Comparison of ENCODE assay signal across 26 cellular contexts in the genomic region with DNA sequence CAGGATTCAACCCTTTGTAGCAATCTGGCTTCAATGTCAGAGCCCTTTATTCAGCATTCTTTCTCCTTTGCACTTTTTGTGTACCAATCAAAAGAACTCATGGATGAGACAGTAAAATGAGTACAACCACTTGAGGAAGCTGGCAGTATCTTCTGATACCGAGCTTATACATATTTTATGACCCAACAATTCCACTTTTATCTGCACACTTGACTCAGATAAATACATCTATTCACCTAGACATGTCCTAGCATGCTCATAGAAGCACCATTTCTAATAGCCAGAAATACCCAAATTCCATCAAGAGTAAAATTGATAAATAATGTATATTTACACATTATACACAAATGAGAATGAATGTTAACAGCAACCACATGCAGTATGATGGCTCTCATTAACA.
DNase-seq lines count a peak whose midpoint lies in the region; ATAC-seq and TF ChIP-seq lines count a peak whose summit lies in the region.
"Had no signal": no experiment of that assay in that cellular context is flagged by ENCODE, and none has a peak within 500 bp of the region (broad histone marks: within the 10 kb centered on the region; RNA-seq: fewer than 3 reads in every experiment).

No MANE protein-coding gene starts in this region.

- H3K27me3 ChIP-seq in IMR-90 (ENCODE audit: control insufficient read depth, insufficient read depth, low read length) (no peaks in the 10 kb centered on the region), endodermal cell (ENCODE audit: control insufficient read depth, insufficient read depth, low read length, poor library complexity, severe bottlenecking) (no peaks in the 10 kb centered on the region)
- H3K27me3 ChIP-seq: BLaER1 treated with 17β-estradiol and CSF1 and Interleukin-3, amounts not matched to agents 10 nM and 100 nM had no signal

- no peaks in the 10 kb centered on the region for H4K20me1 ChIP-seq in IMR-90 (ENCODE audit: insufficient read depth, low read length)
- H4K20me1 ChIP-seq: BLaER1 treated with 17β-estradiol and CSF1 and Interleukin-3, amounts not matched to agents 10 nM and 100 nM had no signal

- H4K5ac ChIP-seq in IMR-90 (ENCODE audit: low read depth, low read length): 0 out of 2 replicates have a peak overlapping the region, but pooled peaks have one; percentile 41

- no peaks in the 10 kb centered on the region for H3K79me1 ChIP-seq in IMR-90 (ENCODE audit: low read depth in 1 of 2, low read length in 2 of 2)

- no peak overlapping the region for H3K4me3 ChIP-seq in IMR-90 (ENCODE audit: insufficient read depth, low read depth, low read length)
- no peak overlapping the region for H3K4me3 ChIP-seq in epithelial cell of esophagus (ENCODE audit: low read length)
- no peak overlapping the region for H3K4me3 ChIP-seq in endodermal cell (ENCODE audit: low read length)
- H3K4me3 ChIP-seq: GM23248, K562 had no signal

- H3K4me1 ChIP-seq in IMR-90 (ENCODE audit: control insufficient read depth, insufficient read depth, low read length) (peaks cover 8% of the 10 kb centered on the region), endodermal cell (ENCODE audit: control insufficient read depth, insufficient read depth, low read length) (no peaks in the 10 kb centered on the region)

- H3K9ac ChIP-seq in IMR-90 (ENCODE audit: low read depth, low read length): no peak overlapping the region
- H3K9ac ChIP-seq in endodermal cell (ENCODE audit: extremely low read depth, low read length, poor library complexity, severe bottlenecking): no peak overlapping the region
- H3K9ac ChIP-seq: GM23248 had no signal

- no peak overlapping the region for H3K56ac ChIP-seq in IMR-90 (ENCODE audit: extremely low read depth, insufficient read depth, low read length)

- H2BK5ac ChIP-seq in IMR-90 (ENCODE audit: low read depth, low read length, poor library complexity, severe bottlenecking): peak overlapping the region; percentile 53

- intact Hi-C loops in IMR-90 (cut with micrococcal nuclease): no loop called here

- no peak for TF ChIP-seq POLR2A in IMR-90 (IDR thresholded peaks at IDR 0.05; ENCODE audit: low read depth, low read length)

- 0 out of 2 replicates have a peak overlapping the region, but pooled peaks have one; percentile 15 for H4K91ac ChIP-seq in IMR-90 (ENCODE audit: insufficient read depth, low read depth, low read length)

- dilution Hi-C loops in IMR-90 (cut with HindIII; ENCODE audit: low sequenced_read_pairs, unreplicated experiment): no loop called here

- DNase-seq in NCI-H748 (lab: John Stamatoyannopoulos, UW; ENCODE audit: unreplicated experiment) (peak; percentile 48), NCI-H748 treated with DMSO at 0.1 percent for 48 hours (lab: John Stamatoyannopoulos, UW) (no peak), IMR-90 (no peak), epithelial cell of esophagus (ENCODE audit: low read depth) (peak; percentile 44), mesenteric fat pad (ENCODE audit: low spot score) (no peak), endodermal cell (no peak)
- DNase-seq: 8988T; CD4-positive, alpha-beta T cell; COR-L47; DMS53; GM23248; H7; Kasumi-1; MV-4-11; NCI-H1105; NCI-H146; NCI-H1930; NCI-H2107; NCI-H446 treated with DMSO at 0.1 percent for 48 hours; NCI-H526; RPMI8226; SHP77 had no signal

- 0 out of 2 replicates have a peak overlapping the region, but pooled peaks have one; percentile 1 for H3K14ac ChIP-seq in IMR-90 (replicated peaks; ENCODE audit: low read depth, low read length)

- no peak for TF ChIP-seq RAD21 in IMR-90 (IDR thresholded peaks at IDR 0.05; ENCODE audit: low read length)

- H3K9me1 ChIP-seq in IMR-90 (ENCODE audit: insufficient read depth, low read length): peaks cover 6% of the 10 kb centered on the region; the same call in 1 of the 2 replicates

- WGBS in IMR-90 (ENCODE audit: extremely low coverage in 2 of 2, insufficient read length in 1 of 2), 2 experiments: no CpG with 5 or more reads among the region's 1 CpG
- 86 to 100% methylated on average over 1 of the region's 1 CpG for WGBS in endodermal cell (ENCODE audit: insufficient coverage in 1 of 2, insufficient read length in 1 of 2), 2 experiments

- peak overlapping the region; percentile 84; the same call in 1 of the 2 replicates for H2BK20ac ChIP-seq in IMR-90 (ENCODE audit: low read depth, low read length)

- POLR2A ChIA-PET in IMR-90 (lab: Charles Lee; ENCODE audit: unreplicated experiment): no interaction called here

- in situ Hi-C loops in IMR-90 (cut with MboI; ENCODE audit: low sequenced_read_pairs): no loop called here

- H3K36me3 Mint-ChIP-seq in stimulated activated memory B cell treated with anti-CD40 and anti-IgM and Interleukin-4, amounts not matched to agents 10 μg/mL and 1 μg/mL and 100 μg/mL, for 72 hours: peaks cover 1% of the 10 kb centered on the region
- no peaks in the 10 kb centered on the region for H3K36me3 Mint-ChIP-seq in endodermal cell (ENCODE audit: low read depth)

- H3K4me1 Mint-ChIP-seq in stimulated activated memory B cell treated with anti-CD40 and anti-IgM and Interleukin-4, amounts not matched to agents 10 μg/mL and 1 μg/mL and 100 μg/mL, for 72 hours: peaks cover 32% of the 10 kb centered on the region
- H3K4me1 Mint-ChIP-seq in endodermal cell: no peaks in the 10 kb centered on the region

- H3K9me3 ChIP-seq in IMR-90 (ENCODE audit: control insufficient read depth, insufficient read depth, low read length) (no peaks in the 10 kb centered on the region), endodermal cell (ENCODE audit: control insufficient read depth, low read length) (no peaks in the 10 kb centered on the region)

- H3K4ac ChIP-seq in IMR-90 (ENCODE audit: low read depth, low read length): no peak overlapping the region

- no peak overlapping the region for H2AK5ac ChIP-seq in IMR-90 (ENCODE audit: low read depth, low read length)

- no TSS peak for BruUV-seq in IMR-90 (replicated peaks; lab: Mats Ljungman, UMichigan)

- no peak overlapping the region for H2AFZ ChIP-seq in IMR-90 (replicated peaks; ENCODE audit: low read length, poor library complexity)
- H2AFZ ChIP-seq: GM23248 had no signal

- peak overlapping the region; percentile 91 for H3K18ac ChIP-seq in IMR-90 (ENCODE audit: low read depth, low read length)

- H3K27me3 Mint-ChIP-seq in stimulated activated memory B cell treated with anti-CD40 and anti-IgM and Interleukin-4, amounts not matched to agents 10 μg/mL and 1 μg/mL and 100 μg/mL, for 72 hours: no peaks in the 10 kb centered on the region
- no peaks in the 10 kb centered on the region for H3K27me3 Mint-ChIP-seq in endodermal cell (ENCODE audit: insufficient read depth)
- H3K27me3 Mint-ChIP-seq: CD4-positive, alpha-beta T cell had no signal

- no peak overlapping the region for H3K4me3 Mint-ChIP-seq in stimulated activated memory B cell treated with anti-CD40 and anti-IgM and Interleukin-4, amounts not matched to agents 10 μg/mL and 1 μg/mL and 100 μg/mL, for 72 hours
- no peak overlapping the region for H3K4me3 Mint-ChIP-seq in endodermal cell
- H3K4me3 Mint-ChIP-seq: CD4-positive, alpha-beta T cell had no signal

- H3K23ac ChIP-seq in IMR-90 (ENCODE audit: low read depth, low read length): no peak overlapping the region

- H3K9me3 Mint-ChIP-seq in stimulated activated memory B cell treated with anti-CD40 and anti-IgM and Interleukin-4, amounts not matched to agents 10 μg/mL and 1 μg/mL and 100 μg/mL, for 72 hours: no peaks in the 10 kb centered on the region
- no peaks in the 10 kb centered on the region for H3K9me3 Mint-ChIP-seq in endodermal cell
- H3K9me3 Mint-ChIP-seq: CD4-positive, alpha-beta T cell had no signal

- H3K36me3 ChIP-seq in IMR-90 (ENCODE audit: control insufficient read depth, insufficient read depth, low read length): no peaks in the 10 kb centered on the region
- H3K36me3 ChIP-seq in endodermal cell (ENCODE audit: control insufficient read depth, insufficient read depth, low read length): no peaks in the 10 kb centered on the region
- H3K36me3 ChIP-seq: BLaER1 treated with 17β-estradiol and CSF1 and Interleukin-3, amounts not matched to agents 10 nM and 100 nM had no signal

- H2BK15ac ChIP-seq in IMR-90 (ENCODE audit: low read depth, low read length): peak overlapping the region; percentile 30; the same call in 2 of the 3 replicates

- peak overlapping the region; percentile 10 to 49; a peak in 1 of 4 replicates for H4K8ac ChIP-seq in IMR-90 (ENCODE audit: low read depth in 2 of 2, low read length in 2 of 2)

- H2BK120ac ChIP-seq in IMR-90 (ENCODE audit: low read depth, low read length): peak overlapping the region; percentile 67; the same call in 1 of the 2 replicates

- peak overlapping the region; percentile 22 for H3K27ac Mint-ChIP-seq in stimulated activated memory B cell treated with anti-CD40 and anti-IgM and Interleukin-4, amounts not matched to agents 10 μg/mL and 1 μg/mL and 100 μg/mL, for 72 hours
- H3K27ac Mint-ChIP-seq in endodermal cell: no peak overlapping the region
- H3K27ac Mint-ChIP-seq: CD4-positive, alpha-beta T cell had no signal

- no peak overlapping the region for H3K4me2 ChIP-seq in IMR-90 (ENCODE audit: low read depth, low read length)

- no peak for ATAC-seq in IMR-90 (ENCODE audit: low read depth)
- ATAC-seq in stimulated activated memory B cell treated with anti-CD40 and anti-IgM and Interleukin-4, amounts not matched to agents 10 μg/mL and 1 μg/mL and 100 μg/mL, for 72 hours: no peak
- ATAC-seq: HepG2, K562 had no signal

- CTCF ChIA-PET in IMR-90 (lab: Yijun Ruan, JAX): interaction anchor here (0.6 kb wide), 2 partner anchors 102 to 124 kb away, joined by 3 read pairs; no protein-coding TSS in a partner anchor

- no peak overlapping the region for H3K27ac ChIP-seq in IMR-90 (ENCODE audit: insufficient read depth, low read length)
- H3K27ac ChIP-seq in endodermal cell (ENCODE audit: low read depth, low read length): no peak overlapping the region
- H3K27ac ChIP-seq: GM23248 had no signal

- no peak overlapping the region for H2AK9ac ChIP-seq in IMR-90 (replicated peaks; ENCODE audit: low read depth, low read length, poor library complexity)

- no peak for TF ChIP-seq CTCF in IMR-90 (conservative IDR thresholded peaks at IDR 0.05; ENCODE audit: low read depth, low read length)
- no peak for TF ChIP-seq CTCF in epithelial cell of esophagus (IDR thresholded peaks at IDR 0.05; ENCODE audit: insufficient read depth, low read depth, low read length, missing control alignments)
- no peak for TF ChIP-seq CTCF in endodermal cell (conservative IDR thresholded peaks at IDR 0.05)

TF ChIP-seq in IMR-90, 13 proteins besides CTCF, POLR2A, EP300 and RAD21:
- TF ChIP-seq SMC3 (IDR thresholded peaks at IDR 0.05; ENCODE audit: low read depth, low read length): no peak

Comparison
In these comparisons a context has a peak if more than half of its experiments do, and no peak if none do; other contexts are left out.
1. DNase-seq: peak in NCI-H748 (single experiment) and epithelial cell of esophagus (single experiment); none in NCI-H748 treated with DMSO at 0.1 percent for 48 hours (single experiment), IMR-90 (single experiment), mesenteric fat pad (single experiment) and endodermal cell (single experiment).